In the genomic region with DNA sequence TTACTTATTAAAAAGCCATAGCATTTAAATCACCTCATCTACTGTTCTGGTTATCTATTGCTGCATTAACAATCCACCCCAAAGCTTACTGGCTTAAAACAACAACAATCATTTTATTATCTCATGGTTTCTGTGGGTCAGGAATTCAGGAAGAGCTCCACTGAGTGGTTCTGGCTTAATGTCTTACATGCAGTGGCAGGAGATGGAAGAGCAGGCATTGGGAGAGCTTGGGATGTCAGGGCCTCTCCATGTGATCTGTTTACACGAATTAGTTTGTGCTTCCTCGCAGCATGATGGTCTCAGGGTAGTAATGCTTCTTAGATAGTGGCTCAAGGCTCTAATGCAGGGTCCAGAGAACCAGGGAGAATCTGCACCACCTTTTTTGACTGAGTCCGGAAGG, we compare ENCODE assay signal across 13 cellular contexts. TPM values are rescaled to one million over a fixed set of nuclear protein-coding genes. Genes with fewer than 3 reads are reported as not detected.
A peak's percentile ranks its signal among the peaks of the same experiment; 100 is the strongest.
DNase-seq lines count a peak whose midpoint lies in the region; ATAC-seq, FAIRE-seq and TF ChIP-seq lines count a peak whose summit lies in the region.
"Had no signal": no experiment of that assay in that cellular context is flagged by ENCODE, and none has a peak within 500 bp of the region (broad histone marks: within the 10 kb centered on the region; RNA-seq: fewer than 3 reads in every experiment).

No MANE protein-coding gene starts in this region.

- TF ChIP-seq CTCF in A549 (IDR thresholded peaks at IDR 0.05) (no peak), DOHH2 (IDR thresholded peaks at IDR 0.05; ENCODE audit: low read depth, low read length, poor library complexity, severe bottlenecking) (no peak), brain microvascular endothelial cell (IDR thresholded peaks at IDR 0.05; ENCODE audit: low read depth, low read length, missing control alignments) (no peak), nephron progenitor cell (IDR thresholded peaks at IDR 0.05) (no peak)

- H3K4me1 ChIP-seq in A549 (no peaks in the 10 kb centered on the region), DOHH2 (ENCODE audit: control insufficient read depth, low read length) (peaks cover 85% of the 10 kb centered on the region)
- H3K4me1 ChIP-seq: HAP-1 had no signal

- CTCF ChIA-PET in A549 (lab: Yijun Ruan, JAX) = interaction anchor here (1.2 kb wide), 2 partner anchors 62 to 132 kb away, joined by 3 read pairs; no protein-coding TSS in a partner anchor
- CTCF ChIA-PET in activated CD4-positive, alpha-beta memory T cell treated with anti-CD3 and anti-CD28 coated beads, Interleukin-2, amount 10 ng/mL, durations not matched to agents 7 days and 5 days (lab: Charles Lee) = interaction anchor here (1.0 to 1.7 kb wide), 3 partner anchors 15 to 160 kb away, joined by 3 read pairs; no protein-coding TSS in a partner anchor

- DNase-seq in A549 (ENCODE audit: low read depth in 1 of 2, low spot score in 1 of 2) (no peak), lung microvascular endothelial cell (ENCODE audit: low read depth in 2 of 2) (peak; percentile 9 to 14), brain microvascular endothelial cell (no peak), kidney tubule cell (ENCODE audit: low spot score) (no peak), LoVo (ENCODE audit: low spot score) (no peak), nephron progenitor cell (no peak)
- no peak for DNase-seq in activated CD4-positive, alpha-beta memory T cell treated with anti-CD3 and anti-CD28 coated beads, Interleukin-2, amount 10 ng/mL, durations not matched to agents 7 days and 5 days
- DNase-seq: NCI-H1092 treated with DMSO at 0.1 percent for 48 hours; NCI-H510A treated with DMSO at 0.1 percent for 48 hours; stimulated activated CD4-positive, alpha-beta T cell treated with anti-CD3 and anti-CD28 coated beads, Interleukin-1b, Interleukin-23, amount 100 ng/mL, for 48 hours had no signal

- H3K27ac Mint-ChIP-seq in activated CD4-positive, alpha-beta memory T cell treated with anti-CD3 and anti-CD28 coated beads, Interleukin-2, amount 10 ng/mL, durations not matched to agents 7 days and 5 days = peak overlapping the region; percentile 42
- no peak overlapping the region for H3K27ac Mint-ChIP-seq in nephron progenitor cell

- peaks cover 35% of the 10 kb centered on the region for H3F3A ChIP-seq in DOHH2 (ENCODE audit: control insufficient read depth, insufficient read depth)

- H3K9me3 ChIP-seq in A549 (no peaks in the 10 kb centered on the region), DOHH2 (ENCODE audit: control insufficient read depth, insufficient read depth, low read length) (peaks cover 13% of the 10 kb centered on the region)

- TF ChIP-seq EP300 in A549 (IDR thresholded peaks at IDR 0.05) = no peak

- no peak for FAIRE-seq in A549 (lab: Jason Lieb, UNC)
- FAIRE-seq: G401.6 had no signal

- H3K27me3 ChIP-seq in DOHH2 (ENCODE audit: control insufficient read depth, low read length) (no peaks in the 10 kb centered on the region), brain microvascular endothelial cell (replicated peaks) (no peaks in the 10 kb centered on the region)

- 54% methylated on average over 3 of the region's 3 CpGs for WGBS in A549 (ENCODE audit: missing lambda C conversion rate)

- no peak overlapping the region for H3K4me3 Mint-ChIP-seq in activated CD4-positive, alpha-beta memory T cell treated with anti-CD3 and anti-CD28 coated beads, Interleukin-2, amount 10 ng/mL, durations not matched to agents 7 days and 5 days
- H3K4me3 Mint-ChIP-seq in nephron progenitor cell = no peak overlapping the region

- H3K4me1 Mint-ChIP-seq in activated CD4-positive, alpha-beta memory T cell treated with anti-CD3 and anti-CD28 coated beads, Interleukin-2, amount 10 ng/mL, durations not matched to agents 7 days and 5 days = peaks cover 23% of the 10 kb centered on the region
- no peaks in the 10 kb centered on the region for H3K4me1 Mint-ChIP-seq in nephron progenitor cell

- peak; percentile 38 to 59; a peak in 1 of 6 replicates for ATAC-seq in A549

- no peak overlapping the region for H3K27ac ChIP-seq in A549
- H3K27ac ChIP-seq in DOHH2 (ENCODE audit: low read depth, low read length) = peak overlapping the region; percentile 91
- H3K27ac ChIP-seq in brain microvascular endothelial cell = no peak overlapping the region

- no peaks in the 10 kb centered on the region for H4K20me1 ChIP-seq in DOHH2 (ENCODE audit: control insufficient read depth, insufficient read depth, low read depth, low read length)

- H3K27me3 Mint-ChIP-seq in activated CD4-positive, alpha-beta memory T cell treated with anti-CD3 and anti-CD28 coated beads, Interleukin-2, amount 10 ng/mL, durations not matched to agents 7 days and 5 days = no peaks in the 10 kb centered on the region
- peaks cover 8% of the 10 kb centered on the region for H3K27me3 Mint-ChIP-seq in nephron progenitor cell (ENCODE audit: low read depth, poor library complexity)

- H3K36me3 Mint-ChIP-seq in activated CD4-positive, alpha-beta memory T cell treated with anti-CD3 and anti-CD28 coated beads, Interleukin-2, amount 10 ng/mL, durations not matched to agents 7 days and 5 days (ENCODE audit: low read depth) = peaks cover 26% of the 10 kb centered on the region
- H3K36me3 Mint-ChIP-seq in nephron progenitor cell (ENCODE audit: low read depth) = no peaks in the 10 kb centered on the region

- peaks cover 10% of the 10 kb centered on the region for H3K9me3 Mint-ChIP-seq in activated CD4-positive, alpha-beta memory T cell treated with anti-CD3 and anti-CD28 coated beads, Interleukin-2, amount 10 ng/mL, durations not matched to agents 7 days and 5 days
- peaks cover 8% of the 10 kb centered on the region for H3K9me3 Mint-ChIP-seq in nephron progenitor cell

- no peak for TF ChIP-seq POLR2A in A549 (IDR thresholded peaks at IDR 0.05; ENCODE audit: low read length)

- no peak for TF ChIP-seq RAD21 in A549 (conservative IDR thresholded peaks at IDR 0.05 in 1 of 2, IDR thresholded peaks at IDR 0.05 in 1 of 2)

- H3K4me3 ChIP-seq in A549 = no peak overlapping the region
- H3K4me3 ChIP-seq in DOHH2 (ENCODE audit: low read length) = peak overlapping the region; percentile 49
- H3K4me3 ChIP-seq in brain microvascular endothelial cell (ENCODE audit: low read depth, low read length) = no peak overlapping the region
- H3K4me3 ChIP-seq: HAP-1 had no signal

- no peaks in the 10 kb centered on the region for H3K9me2 ChIP-seq in DOHH2 (replicated peaks; ENCODE audit: control insufficient read depth, low read length)

- peaks cover 4% of the 10 kb centered on the region for H3K79me2 ChIP-seq in DOHH2 (ENCODE audit: control insufficient read depth, low read length)

- H3K4me2 ChIP-seq in A549 = no peak overlapping the region
- H3K4me2 ChIP-seq in DOHH2 (ENCODE audit: low read length) = peak overlapping the region; percentile 78

- in situ Hi-C loops in brain microvascular endothelial cell (cut with HindIII; ENCODE audit: low pct_ligation_motif_present, low sequenced_read_pairs) = no loop called here

- H3K36me3 ChIP-seq in DOHH2 (ENCODE audit: control insufficient read depth, low read length) (peaks cover 32% of the 10 kb centered on the region), brain microvascular endothelial cell (replicated peaks) (no peaks in the 10 kb centered on the region)
- H3K36me3 ChIP-seq: HAP-1 had no signal

- POLR2A ChIA-PET in A549 (lab: Yijun Ruan, JAX) = no interaction called here
- POLR2A ChIA-PET in activated CD4-positive, alpha-beta memory T cell treated with anti-CD3 and anti-CD28 coated beads, Interleukin-2, amount 10 ng/mL, durations not matched to agents 7 days and 5 days (lab: Charles Lee) = interaction anchor here (1.0 to 3.9 kb wide), 3 partner anchors 16 to 48 kb away, joined by 3 to 39 read pairs (median 8); partner anchors contain the start of gene REL

TF ChIP-seq in A549, 52 proteins besides CTCF, POLR2A, EP300 and RAD21:
- TF ChIP-seq USF2 (IDR thresholded peaks at IDR 0.05) (no peak), TP53 (CRISPR knock-in tag; IDR thresholded peaks at IDR 0.05) (no peak), POLR2AphosphoS2 (conservative IDR thresholded peaks at IDR 0.05; ENCODE audit: low read length) (no peak), ZFP36 (IDR thresholded peaks at IDR 0.05; ENCODE audit: borderline replicate concordance, partially characterized antibody) (no peak), HOXA7 (CRISPR knock-in tag; IDR thresholded peaks at IDR 0.05) (no peak)

RNA-seq across cellular contexts. Expression of gene REL, which starts 14.4 kb away (rescaled TPM):
- 9.3 and 11.3 TPM in 2 replicates for polyA plus RNA-seq in A549 (2011; rRNA removed)
- polyA plus RNA-seq in A549 (2012; cell fraction: cytosol; rRNA removed) = 1.4 and 1.8 TPM in 2 replicates
- 1.4 and 2.3 TPM in 2 replicates for polyA plus RNA-seq in A549 (2012; cell fraction: nucleus; rRNA removed)
- polyA plus RNA-seq in A549 (2017; fragmentation: RNase III; extraction: RNeasy Plus Mini Kit Qiagen cat#74134 plus additional on column Dnase treatment) = 2.3 to 2.8 TPM (median 2.4 TPM) in 3 replicates
- polyA minus RNA-seq in A549 (2011; rRNA and poly(A)+ RNA removed) = 14.0 and 15.1 TPM in 2 replicates
- total RNA-seq in activated CD4-positive, alpha-beta memory T cell treated with anti-CD3 and anti-CD28 coated beads, Interleukin-2, amount 10 ng/mL, durations not matched to agents 7 days and 5 days = 10 to 100 TPM; 22.9 to 24.0 TPM
- total RNA-seq in lung microvascular endothelial cell = 6.3 and 22.8 TPM in 2 replicates

Comparison
In these comparisons a context has a peak if more than half of its experiments do, and no peak if none do; other contexts are left out.
1. DNase-seq: peak in lung microvascular endothelial cell (2 of 2); none in A549 (0 of 2), activated CD4-positive, alpha-beta memory T cell treated with anti-CD3 and anti-CD28 coated beads, Interleukin-2, amount 10 ng/mL, durations not matched to agents 7 days and 5 days (single experiment), brain microvascular endothelial cell (single experiment), kidney tubule cell (single experiment), LoVo (single experiment) and nephron progenitor cell (single experiment).